12 cellular contexts compared by ENCODE assay signal in the genomic region with DNA sequence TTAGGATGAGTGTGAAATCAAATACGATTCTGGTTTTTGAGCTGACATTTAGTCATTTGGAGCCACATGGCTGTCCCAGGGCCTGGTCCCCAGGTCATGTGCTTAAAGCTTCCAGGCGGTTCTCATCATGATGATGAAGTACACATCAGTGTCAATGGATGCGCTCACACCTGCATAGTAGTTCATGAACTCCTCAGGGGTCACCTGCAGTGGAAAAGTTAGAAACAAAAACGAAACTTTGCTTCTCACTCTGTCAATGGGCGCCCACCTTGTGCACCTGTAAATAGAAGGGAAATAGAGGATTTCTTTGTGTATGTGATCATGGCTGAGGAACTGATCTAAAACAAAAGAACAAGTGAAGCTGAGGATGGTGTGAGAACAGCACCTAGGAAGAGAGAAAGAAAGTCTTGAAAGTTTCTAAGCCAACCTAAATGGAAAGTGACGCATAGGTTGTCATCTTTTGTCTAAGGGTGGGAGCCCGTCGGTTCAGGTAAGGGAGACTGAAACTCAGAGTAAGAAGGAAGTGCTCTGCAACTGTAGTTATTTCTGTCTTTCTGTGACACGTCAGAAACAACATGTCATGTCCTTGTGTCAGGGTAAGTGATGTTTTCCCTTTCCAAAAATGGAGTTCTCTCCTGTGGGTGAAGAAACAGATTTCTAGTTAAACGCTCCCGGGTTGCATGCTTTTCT. TPM values are rescaled to one million over a fixed set of nuclear protein-coding genes. Genes with fewer than 3 reads are reported as not detected.
A peak's percentile ranks its signal among the peaks of the same experiment; 100 is the strongest.
DNase-seq lines count a peak whose midpoint lies in the region; ATAC-seq and TF ChIP-seq lines count a peak whose summit lies in the region.
"Had no signal": no experiment of that assay in that cellular context is flagged by ENCODE, and none has a peak within 500 bp of the region (broad histone marks: within the 10 kb centered on the region; RNA-seq: fewer than 3 reads in every experiment).

No MANE protein-coding gene starts in this region.

- DNase-seq in activated CD4-positive, CD25-positive, alpha-beta regulatory T cell treated with anti-CD3 and anti-CD28 coated beads, Interleukin-2, amount 50 U/mL, for 72 hours: no peak
- no peak for DNase-seq in activated naive CD8-positive, alpha-beta T cell treated with anti-CD3 and anti-CD28 coated beads, Interleukin-2, amount 50 U/mL, for 24 hours
- no peak for DNase-seq in mesothelial cell of epicardium (ENCODE audit: low spot score in 2 of 2, unreplicated experiment in 2 of 2)
- DNase-seq in NCI-H226: no peak
- no peak for DNase-seq in RWPE1 (ENCODE audit: low spot score)
- DNase-seq: heart left ventricle, NCI-H1417 treated with DMSO at 0.1 percent for 48 hours had no signal

- H3K4me1 Mint-ChIP-seq in activated naive CD8-positive, alpha-beta T cell treated with anti-CD3 and anti-CD28 coated beads, Interleukin-2, amount 50 U/mL, for 24 hours: peaks cover 98% of the 10 kb centered on the region
- H3K4me1 Mint-ChIP-seq in mesothelial cell of epicardium: peaks cover 7% of the 10 kb centered on the region

- no peaks in the 10 kb centered on the region for H3K36me3 Mint-ChIP-seq in activated naive CD8-positive, alpha-beta T cell treated with anti-CD3 and anti-CD28 coated beads, Interleukin-2, amount 50 U/mL, for 24 hours (ENCODE audit: low read depth)
- H3K36me3 Mint-ChIP-seq in mesothelial cell of epicardium: no peaks in the 10 kb centered on the region

- H3K27ac ChIP-seq in RWPE1: no peak overlapping the region
- H3K27ac ChIP-seq: heart left ventricle, tibial nerve had no signal

- CTCF ChIA-PET in RWPE1 (lab: Yijun Ruan, JAX): no interaction called here

- POLR2A ChIA-PET in RWPE1 (lab: Yijun Ruan, JAX; ENCODE audit: low non-redundant PET): no interaction called here

- ATAC-seq in activated CD4-positive, CD25-positive, alpha-beta regulatory T cell treated with anti-CD3 and anti-CD28 coated beads, Interleukin-2, amount 50 U/mL, for 24 hours: peak; percentile 75 to 82
- ATAC-seq in GM21367 (IDR thresholded peaks at IDR 0.05; ENCODE audit: unreplicated experiment) (peak; percentile 72), HG03280 (IDR thresholded peaks at IDR 0.05; ENCODE audit: unreplicated experiment) (peak; percentile 63)
- ATAC-seq in activated naive CD8-positive, alpha-beta T cell treated with anti-CD3 and anti-CD28 coated beads, Interleukin-2, amount 50 U/mL, for 24 hours: peak; percentile 70
- ATAC-seq: heart left ventricle, Right ventricle myocardium inferior had no signal

- no peak for TF ChIP-seq CTCF in mesothelial cell of epicardium (IDR thresholded peaks at IDR 0.05; ENCODE audit: unreplicated experiment)
- TF ChIP-seq CTCF in RWPE1 (conservative IDR thresholded peaks at IDR 0.05; ENCODE audit: low read depth): no peak

- peak overlapping the region; percentile 43 for H3K4me3 Mint-ChIP-seq in activated naive CD8-positive, alpha-beta T cell treated with anti-CD3 and anti-CD28 coated beads, Interleukin-2, amount 50 U/mL, for 24 hours
- H3K4me3 Mint-ChIP-seq in mesothelial cell of epicardium: no peak overlapping the region

- H3K27me3 Mint-ChIP-seq in activated naive CD8-positive, alpha-beta T cell treated with anti-CD3 and anti-CD28 coated beads, Interleukin-2, amount 50 U/mL, for 24 hours: no peaks in the 10 kb centered on the region
- peaks cover 2% of the 10 kb centered on the region for H3K27me3 Mint-ChIP-seq in mesothelial cell of epicardium (ENCODE audit: low read depth)

- H3K27ac Mint-ChIP-seq in activated naive CD8-positive, alpha-beta T cell treated with anti-CD3 and anti-CD28 coated beads, Interleukin-2, amount 50 U/mL, for 24 hours: peak overlapping the region; percentile 91
- H3K27ac Mint-ChIP-seq in mesothelial cell of epicardium: no peak overlapping the region

- H3K9me3 Mint-ChIP-seq in activated naive CD8-positive, alpha-beta T cell treated with anti-CD3 and anti-CD28 coated beads, Interleukin-2, amount 50 U/mL, for 24 hours: peaks cover 7% of the 10 kb centered on the region
- H3K9me3 Mint-ChIP-seq in mesothelial cell of epicardium: peaks cover 9% of the 10 kb centered on the region

RNA-seq across cellular contexts. Expression of gene CAPSL, which starts 33.8 kb away (rescaled TPM):
- total RNA-seq in mesothelial cell of epicardium: not detected in 3 replicates
- total RNA-seq: heart left ventricle, Right ventricle myocardium inferior, tibial nerve had no signal

RNA-seq across cellular contexts. Expression of gene IL7R, which starts 47.9 kb away (rescaled TPM):
- total RNA-seq in mesothelial cell of epicardium: 0.13 to 0.25 TPM (median 0.13 TPM) in 3 replicates
